ENCODE assay signal across 20 cellular contexts in the genomic region with DNA sequence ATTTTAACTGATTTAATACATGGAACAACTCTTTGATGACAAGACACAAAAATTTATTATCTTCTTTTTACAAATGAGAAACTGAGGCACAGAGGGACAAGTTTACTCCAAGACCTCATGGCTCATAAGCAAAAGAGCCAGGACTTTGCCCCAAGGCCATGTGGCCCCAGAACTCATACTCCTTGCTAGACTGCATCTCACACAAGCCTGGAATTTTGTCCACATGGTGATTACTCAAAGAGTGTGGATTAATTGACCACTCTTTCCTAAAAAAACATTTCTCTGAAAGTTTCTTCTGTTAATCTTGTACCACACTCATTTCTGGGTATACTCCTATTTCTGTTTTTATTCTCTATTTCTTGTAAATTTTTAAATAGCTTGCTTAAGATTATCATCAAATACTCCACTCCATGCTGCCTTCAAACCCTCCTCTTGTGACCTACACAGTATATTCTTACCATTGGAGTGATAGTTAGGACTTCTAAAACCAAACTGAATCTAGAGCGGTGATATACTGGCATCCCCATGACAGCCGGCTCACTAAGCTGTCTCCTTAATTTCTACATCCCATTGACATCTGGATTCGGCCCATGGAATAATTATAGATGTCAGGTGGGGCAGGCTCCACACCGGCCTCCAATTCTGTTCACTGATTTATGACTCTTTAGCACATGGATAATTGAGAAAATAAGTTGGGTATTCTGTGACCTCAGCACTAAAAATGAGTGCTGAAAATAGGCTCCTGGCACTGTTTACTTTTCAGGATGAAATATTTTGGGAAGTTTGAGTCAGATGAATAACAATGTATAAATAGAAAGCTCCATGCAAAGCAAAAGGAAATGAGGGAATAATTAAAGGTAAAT. TPM values are rescaled to one million over a fixed set of nuclear protein-coding genes. Genes with fewer than 3 reads are reported as not detected.
DNase-seq lines count a peak whose midpoint lies in the region; ATAC-seq, FAIRE-seq and TF ChIP-seq lines count a peak whose summit lies in the region.
"Had no signal": no experiment of that assay in that cellular context is flagged by ENCODE, and none has a peak within 500 bp of the region (broad histone marks: within the 10 kb centered on the region; RNA-seq: fewer than 3 reads in every experiment).

No MANE protein-coding gene starts in this region.

- no peak for TF ChIP-seq RAD21 in IMR-90 (IDR thresholded peaks at IDR 0.05; ENCODE audit: low read length)

- in situ Hi-C loops in IMR-90 (cut with MboI; ENCODE audit: low sequenced_read_pairs) (no loop called here), brain microvascular endothelial cell (cut with HindIII; ENCODE audit: low pct_ligation_motif_present, low sequenced_read_pairs) (no loop called here)

- H3K27ac ChIP-seq in IMR-90 (ENCODE audit: insufficient read depth, low read length) (no peak overlapping the region), brain microvascular endothelial cell (peak overlapping the region; percentile 21)
- H3K27ac ChIP-seq: BLaER1, prostate gland had no signal

- H2AFZ ChIP-seq in IMR-90 (replicated peaks; ENCODE audit: low read length, poor library complexity) = no peak overlapping the region

- FAIRE-seq in HTR-8/SVneo (lab: Jason Lieb, UNC) = no peak
- FAIRE-seq: GM12891 had no signal

- peak overlapping the region; percentile 30; the same call in 1 of the 2 replicates for H3K56ac ChIP-seq in IMR-90 (ENCODE audit: extremely low read depth, insufficient read depth, low read length)

- H3K18ac ChIP-seq in IMR-90 (ENCODE audit: low read depth, low read length) = peak overlapping the region; percentile 66; the same call in 1 of the 2 replicates

- CTCF ChIA-PET in IMR-90 (lab: Yijun Ruan, JAX) (interaction anchor here (0.5 to 1.1 kb wide), 4 partner anchors 11 to 1905 kb away, joined by 3 read pairs; no protein-coding TSS in a partner anchor), T-cell (lab: Charles Lee) (no interaction called here)

- no TSS peak for BruUV-seq in IMR-90 (replicated peaks; lab: Mats Ljungman, UMichigan)

- peak overlapping the region; percentile 38; the same call in 1 of the 3 replicates for H2BK15ac ChIP-seq in IMR-90 (ENCODE audit: low read depth, low read length)

- H3K9ac ChIP-seq in IMR-90 (ENCODE audit: low read depth, low read length) = no peak overlapping the region
- H3K9ac ChIP-seq: BLaER1 had no signal

- H3K9me3 ChIP-seq in IMR-90 (ENCODE audit: control insufficient read depth, insufficient read depth, low read length) = no peaks in the 10 kb centered on the region
- H3K9me3 ChIP-seq: BLaER1, prostate gland had no signal

- H3K27ac Mint-ChIP-seq in T-cell = no peak overlapping the region
- H3K27ac Mint-ChIP-seq: activated naive CD8-positive, alpha-beta T cell had no signal

- H4K8ac ChIP-seq in IMR-90 (ENCODE audit: low read depth in 2 of 2, low read length in 2 of 2) = peak overlapping the region in 1 of 2 experiments; percentile 67; a peak in 1 of 4 replicates

- ATAC-seq in IMR-90 (ENCODE audit: low read depth) = peak; percentile 25; the same call in 1 of the 2 replicates
- no peak for ATAC-seq in T-cell (replicated peaks in 1 of 4)
- ATAC-seq: left lobe of liver had no signal

- no peaks in the 10 kb centered on the region for H3K9me1 ChIP-seq in IMR-90 (ENCODE audit: insufficient read depth, low read length)

- no peak overlapping the region for H4K5ac ChIP-seq in IMR-90 (ENCODE audit: low read depth, low read length)

- H3K79me1 ChIP-seq in IMR-90 (ENCODE audit: low read depth in 1 of 2, low read length in 2 of 2) = no peaks in the 10 kb centered on the region

- H2AK5ac ChIP-seq in IMR-90 (ENCODE audit: low read depth, low read length) = peak overlapping the region; percentile 82; the same call in 1 of the 2 replicates

- no CpG with 5 or more reads among the region's 4 CpGs for WGBS in IMR-90 (ENCODE audit: extremely low coverage in 2 of 2, insufficient read length in 1 of 2), 2 experiments

- H3K9me3 Mint-ChIP-seq in T-cell = no peaks in the 10 kb centered on the region

- no peaks in the 10 kb centered on the region for H3K36me3 Mint-ChIP-seq in T-cell
- H3K36me3 Mint-ChIP-seq: activated naive CD8-positive, alpha-beta T cell; naive B cell had no signal

- DNase-seq in AG20443 (ENCODE audit: low spot score) (peak; percentile 42), IMR-90 (peak; percentile 66), brain microvascular endothelial cell (no peak), kidney tubule cell (ENCODE audit: low spot score) (peak; percentile 22), T-cell (no peak), HTR-8/SVneo (ENCODE audit: insufficient read length, low spot score) (no peak), activated gamma-delta T cell (lab: John Stamatoyannopoulos, UW) (no peak)
- no peak for DNase-seq in activated CD4-positive, alpha-beta T cell treated with anti-CD3 and anti-CD28 coated beads for 4 hours
- DNase-seq: activated T-cell treated with anti-CD3 and anti-CD28 coated beads for 4 hours; cerebellar nuclear complex; hippocampal formation; naive B cell; NCI-H446; stimulated activated CD4-positive, alpha-beta T cell treated with anti-CD3 and anti-CD28 coated beads, Interleukin-15, amount 100 ng/mL, for 24 hours had no signal

- H2BK20ac ChIP-seq in IMR-90 (ENCODE audit: low read depth, low read length) = peak overlapping the region; percentile 77; the same call in 1 of the 2 replicates

- peak overlapping the region; percentile 61 for H3K4ac ChIP-seq in IMR-90 (ENCODE audit: low read depth, low read length)

- intact Hi-C loops in IMR-90 (cut with micrococcal nuclease) = no loop called here

- H4K20me1 ChIP-seq in IMR-90 (ENCODE audit: insufficient read depth, low read length) = no peaks in the 10 kb centered on the region
- H4K20me1 ChIP-seq: BLaER1 had no signal

- H3K14ac ChIP-seq in IMR-90 (replicated peaks; ENCODE audit: low read depth, low read length) = peak overlapping the region; percentile 73

- H3K36me3 ChIP-seq in IMR-90 (ENCODE audit: control insufficient read depth, insufficient read depth, low read length) = no peaks in the 10 kb centered on the region
- no peaks in the 10 kb centered on the region for H3K36me3 ChIP-seq in brain microvascular endothelial cell (replicated peaks)
- H3K36me3 ChIP-seq: BLaER1, prostate gland had no signal

- POLR2A ChIA-PET in IMR-90 (lab: Charles Lee; ENCODE audit: unreplicated experiment) (interaction anchor here (0.6 kb wide), 1 partner anchor 485 kb away, joined by 9 read pairs; no protein-coding TSS in a partner anchor), T-cell (lab: Charles Lee) (no interaction called here)

- H3K23ac ChIP-seq in IMR-90 (ENCODE audit: low read depth, low read length) = no peak overlapping the region

- TF ChIP-seq POLR2A in IMR-90 (IDR thresholded peaks at IDR 0.05; ENCODE audit: low read depth, low read length) = no peak

- no peak overlapping the region for H3K4me3 Mint-ChIP-seq in T-cell
- H3K4me3 Mint-ChIP-seq: activated naive CD8-positive, alpha-beta T cell; naive B cell had no signal

- dilution Hi-C loops in IMR-90 (cut with HindIII; ENCODE audit: low sequenced_read_pairs, unreplicated experiment) = no loop called here

- peak overlapping the region; percentile 24; the same call in 1 of the 2 replicates for H4K91ac ChIP-seq in IMR-90 (ENCODE audit: insufficient read depth, low read depth, low read length)

- peaks cover 3% of the 10 kb centered on the region; the same call in 1 of the 2 replicates for H3K4me1 ChIP-seq in IMR-90 (ENCODE audit: control insufficient read depth, insufficient read depth, low read length)
- H3K4me1 ChIP-seq: BLaER1, prostate gland had no signal

- H3K4me1 Mint-ChIP-seq in T-cell = no peaks in the 10 kb centered on the region
- H3K4me1 Mint-ChIP-seq: naive B cell had no signal

- TF ChIP-seq CTCF in IMR-90 (conservative IDR thresholded peaks at IDR 0.05; ENCODE audit: low read depth, low read length) = no peak
- no peak for TF ChIP-seq CTCF in brain microvascular endothelial cell (IDR thresholded peaks at IDR 0.05; ENCODE audit: low read depth, low read length, missing control alignments)

- no peak overlapping the region for H2AK9ac ChIP-seq in IMR-90 (replicated peaks; ENCODE audit: low read depth, low read length, poor library complexity)

- H3K4me3 ChIP-seq in IMR-90 (ENCODE audit: insufficient read depth, low read depth, low read length) (no peak overlapping the region), brain microvascular endothelial cell (ENCODE audit: low read depth, low read length) (no peak overlapping the region)
- H3K4me3 ChIP-seq: BLaER1, prostate gland had no signal

- H2BK5ac ChIP-seq in IMR-90 (ENCODE audit: low read depth, low read length, poor library complexity, severe bottlenecking) = peak overlapping the region; percentile 49

- H3K27me3 Mint-ChIP-seq in T-cell = peaks cover 0 to 3% of the 10 kb centered on the region in 2 donors
- H3K27me3 Mint-ChIP-seq: activated naive CD8-positive, alpha-beta T cell; naive B cell had no signal

- peak overlapping the region; percentile 82 for H2BK120ac ChIP-seq in IMR-90 (ENCODE audit: low read depth, low read length)

- no peak overlapping the region for H3K4me2 ChIP-seq in IMR-90 (ENCODE audit: low read depth, low read length)
- H3K4me2 ChIP-seq: BLaER1 had no signal

- H3K27me3 ChIP-seq in IMR-90 (ENCODE audit: control insufficient read depth, insufficient read depth, low read length) = no peaks in the 10 kb centered on the region
- no peaks in the 10 kb centered on the region for H3K27me3 ChIP-seq in brain microvascular endothelial cell (replicated peaks)
- H3K27me3 ChIP-seq: BLaER1 had no signal

TF ChIP-seq in IMR-90, 13 proteins besides CTCF, POLR2A, EP300 and RAD21:
- no peak for TF ChIP-seq NFE2L2 (IDR thresholded peaks at IDR 0.05; ENCODE audit: low read depth, low read length)
- TF ChIP-seq MAFK (IDR thresholded peaks at IDR 0.05; ENCODE audit: low read depth, low read length) = 0 out of 2 replicates have a peak, but pooled peaks have one; percentile 3

RNA-seq across cellular contexts. Expression of a gene that starts 16.1 kb away (rescaled TPM):
- total RNA-seq in IMR-90 (2012; rRNA removed) (538 and 635 TPM in 2 replicates), T-cell (not detected)
- polyA plus RNA-seq in IMR-90 (2012; rRNA removed) = 201 and 202 TPM in 2 replicates
- polyA plus RNA-seq in IMR-90 (2012; cell fraction: cytosol; rRNA removed) = 33.4 and 56.3 TPM in 2 replicates
- polyA plus RNA-seq in IMR-90 (2012; cell fraction: nucleus; rRNA removed; ENCODE audit: low replicate concordance) = 19.5 and 85.3 TPM in 2 replicates
- total RNA-seq: T-helper 1 cell treated with Interleukin-12 subunit alpha and Interleukin-12 subunit beta and Interleukin-4 antibody, amounts not matched to agents 30 ng/mL and 1 ng/mL, for 36 hours had no signal

Comparison
In these comparisons a context has a peak if more than half of its experiments do, and no peak if none do; other contexts are left out.
1. DNase-seq: peak in AG20443 (single experiment), IMR-90 (single experiment) and kidney tubule cell (single experiment); none in brain microvascular endothelial cell (single experiment), activated CD4-positive, alpha-beta T cell treated with anti-CD3 and anti-CD28 coated beads for 4 hours (0 of 2), T-cell (0 of 34), HTR-8/SVneo (single experiment) and activated gamma-delta T cell (single experiment).
2. RNA of a gene that starts 16.1 kb away (total RNA-seq): 538 to 635 TPM in IMR-90; not detected in T-cell; every median in the first group is over 100 times any median in the second.